8 cellular contexts compared by ENCODE assay signal in the genomic region with DNA sequence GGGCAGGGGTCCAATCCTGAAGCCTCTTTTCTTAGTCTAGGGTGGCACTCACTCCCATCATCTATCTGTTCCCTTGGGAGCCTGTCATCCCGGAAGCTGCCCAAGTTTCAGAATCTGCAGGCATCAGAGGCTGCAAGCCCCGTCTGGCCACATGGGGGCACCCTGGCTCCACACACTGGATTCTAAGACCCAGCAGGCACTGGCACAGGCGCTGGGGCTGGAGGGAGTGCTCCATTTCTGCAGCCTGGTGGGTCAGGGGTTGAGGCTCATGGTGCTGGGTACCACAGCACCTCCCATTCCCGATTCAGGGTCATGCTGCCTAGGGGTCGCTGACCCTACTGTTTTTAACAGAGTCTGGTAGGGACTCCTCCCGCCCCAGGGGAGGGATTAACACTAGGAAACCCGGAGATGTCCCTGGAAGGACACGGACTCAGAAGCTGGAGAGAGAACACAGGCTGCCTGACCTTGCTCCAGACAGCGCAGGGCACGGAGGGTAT.
DNase-seq lines count a peak whose midpoint lies in the region; FAIRE-seq and TF ChIP-seq lines count a peak whose summit lies in the region.

No MANE protein-coding gene starts in this region.

- DNase-seq in GM19239 (ENCODE audit: insufficient read length, low spot score) (peak; percentile 67), NCI-H1092 (lab: John Stamatoyannopoulos, UW) (peak; percentile 72), T-helper 9 cell (peak; percentile 13), bronchial epithelial cell (ENCODE audit: low read depth) (peak; percentile 45), keratinocyte (ENCODE audit: low read depth, low spot score) (peak; percentile 17), OCI-M2 (lab: John Stamatoyannopoulos, UW; ENCODE audit: unreplicated experiment) (no peak)
- DNase-seq in stimulated activated CD4-positive, alpha-beta T cell treated with anti-CD3 and anti-CD28 coated beads, Interleukin-12 subunit alpha, Interleukin-12 subunit beta, amount 100 ng/mL, for 4 hours, result peak; percentile 48

- H3K9me3 ChIP-seq in BLaER1, result no peaks in the 10 kb centered on the region
- H3K9me3 ChIP-seq in keratinocyte (ENCODE audit: control insufficient read depth, low read depth, low read length), result no peaks in the 10 kb centered on the region

- H3K27ac ChIP-seq in BLaER1 (peak overlapping the region; percentile 33; the same call in 1 of the 2 replicates), keratinocyte (ENCODE audit: control insufficient read depth, insufficient read depth, low read length) (no peak overlapping the region)

- H3K4me1 ChIP-seq in BLaER1, result peaks cover 72% of the 10 kb centered on the region
- H3K4me1 ChIP-seq in keratinocyte (ENCODE audit: control insufficient read depth, extremely low read depth, insufficient read depth, low read length), result no peaks in the 10 kb centered on the region

- no peaks in the 10 kb centered on the region for H3K9me1 ChIP-seq in keratinocyte (ENCODE audit: control insufficient read depth, extremely low read depth, insufficient read depth, low read length)

- FAIRE-seq in GM19239 (lab: Jason Lieb, UNC) (peak; percentile 71), bronchial epithelial cell (lab: Jason Lieb, UNC) (no peak), keratinocyte (lab: Jason Lieb, UNC) (peak; percentile 84)

- TF ChIP-seq CTCF in bronchial epithelial cell (IDR thresholded peaks at IDR 0.05; ENCODE audit: insufficient read depth, low read length, severe bottlenecking), result peak; percentile 98
- TF ChIP-seq CTCF in keratinocyte (optimal IDR thresholded peaks at IDR 0.05 in 1 of 3, IDR thresholded peaks at IDR 0.05 in 1 of 3, conservative IDR thresholded peaks at IDR 0.05 in 1 of 3; ENCODE audit: extremely low read depth in 1 of 3, insufficient read depth in 2 of 3, low read length in 3 of 3), result peak; percentile 95 to 99 (median 96)

- no peak overlapping the region for H2AFZ ChIP-seq in keratinocyte (ENCODE audit: control insufficient read depth, low read length)

- dilution Hi-C loops in keratinocyte (cut with MboI; ENCODE audit: extremely low pct_ligation_motif_present, low sequenced_read_pairs), result no loop called here

- H4K20me1 ChIP-seq in BLaER1 (no peaks in the 10 kb centered on the region), keratinocyte (ENCODE audit: control insufficient read depth, extremely low read depth, insufficient read depth, low read length) (no peaks in the 10 kb centered on the region)

- H3K36me3 ChIP-seq in BLaER1 (0 out of 2 replicates have a peak, but pooled peaks cover under 1% of the 10 kb centered on the region), bronchial epithelial cell (ENCODE audit: control insufficient read depth, insufficient read depth, low read length) (no peaks in the 10 kb centered on the region), keratinocyte (ENCODE audit: control insufficient read depth in 2 of 2, extremely low read depth in 1 of 2, insufficient read depth in 2 of 2, low read length in 2 of 2) (no peaks in the 10 kb centered on the region)

- peak overlapping the region; percentile 84 for H3K4me2 ChIP-seq in BLaER1
- no peak overlapping the region for H3K4me2 ChIP-seq in keratinocyte (ENCODE audit: control insufficient read depth, extremely low read depth, insufficient read depth, low read depth, low read length)

- H3K4me3 ChIP-seq in BLaER1 (peak overlapping the region; percentile 38), bronchial epithelial cell (ENCODE audit: low read depth, low read length) (no peak overlapping the region), keratinocyte (ENCODE audit: control insufficient read depth in 2 of 3, extremely low read depth in 1 of 3, insufficient read depth in 2 of 3, low read depth in 1 of 3, low read length in 3 of 3) (no peak overlapping the region)

- H3K9ac ChIP-seq in BLaER1 (peak overlapping the region; percentile 26; the same call in 1 of the 2 replicates), keratinocyte (ENCODE audit: control insufficient read depth, extremely low read depth, insufficient read depth, low read length) (no peak overlapping the region)

- H3K27me3 ChIP-seq in BLaER1 (no peaks in the 10 kb centered on the region), bronchial epithelial cell (ENCODE audit: control insufficient read depth, insufficient read depth, low read length) (no peaks in the 10 kb centered on the region), keratinocyte (ENCODE audit: control insufficient read depth, extremely low read depth, insufficient read depth, low read length) (no peaks in the 10 kb centered on the region)

- H3K79me2 ChIP-seq in keratinocyte (ENCODE audit: control insufficient read depth, insufficient read depth, low read length), result no peaks in the 10 kb centered on the region
